In the genomic region with DNA sequence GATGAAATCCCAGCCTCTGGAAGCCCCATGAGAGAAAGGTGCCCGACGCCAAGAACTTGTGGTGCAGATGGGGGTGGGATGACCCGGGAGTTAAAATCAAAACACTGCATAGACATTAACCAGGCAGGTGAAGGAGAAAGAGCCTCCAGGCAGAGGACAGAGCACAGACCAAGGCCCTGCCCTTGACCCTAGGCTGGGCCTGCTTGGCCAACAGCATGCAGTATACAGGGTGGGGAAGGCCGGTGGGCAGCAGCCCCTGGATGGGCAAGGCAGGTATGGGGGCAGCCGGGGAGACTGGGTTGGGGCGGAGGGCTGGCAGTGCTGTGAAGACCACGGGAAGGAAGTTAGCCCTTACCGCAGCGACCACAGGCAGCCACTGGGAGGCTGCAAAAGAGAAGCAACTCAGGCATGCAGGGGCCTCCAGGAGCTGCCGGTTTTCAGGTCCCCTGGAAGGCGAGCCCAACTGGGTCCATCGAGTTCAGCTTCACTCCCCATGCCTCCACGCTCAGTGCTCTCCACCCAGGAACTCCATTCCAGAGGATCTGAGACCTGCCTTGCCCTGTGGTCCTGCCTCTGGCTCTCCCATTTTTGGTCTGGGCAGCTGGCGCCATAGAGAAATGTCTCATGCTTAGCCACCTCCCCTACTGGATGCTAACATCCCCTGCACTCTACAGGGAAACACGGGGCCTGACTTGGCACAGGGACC, we compare ENCODE assay signal across 12 cellular contexts.
DNase-seq lines count a peak whose midpoint lies in the region; ATAC-seq and TF ChIP-seq lines count a peak whose summit lies in the region.
"Had no signal": no experiment of that assay in that cellular context is flagged by ENCODE, and none has a peak within 500 bp of the region (broad histone marks: within the 10 kb centered on the region; RNA-seq: fewer than 3 reads in every experiment).

No MANE protein-coding gene starts in this region.

- H3K4me2 ChIP-seq in trophoblast cell (ENCODE audit: low read length) = no peak overlapping the region
- H3K4me2 ChIP-seq: hepatocyte had no signal

- H4K12ac ChIP-seq in trophoblast cell (ENCODE audit: low read depth, low read length) = no peak overlapping the region

- H3K27me3 Mint-ChIP-seq in osteocyte (ENCODE audit: unreplicated experiment) = peaks cover 8% of the 10 kb centered on the region

- peak overlapping the region; percentile 39 for H2AK5ac ChIP-seq in trophoblast cell (ENCODE audit: low read length)

- no peaks in the 10 kb centered on the region for H3K27me3 ChIP-seq in trophoblast cell (ENCODE audit: insufficient read depth, low read length)
- H3K27me3 ChIP-seq: hepatocyte had no signal

- no CpG with 5 or more reads among the region's 15 CpGs for WGBS in trophoblast cell (ENCODE audit: extremely low coverage, insufficient coverage, insufficient read length)

- ATAC-seq in HG03045 (IDR thresholded peaks at IDR 0.05; ENCODE audit: unreplicated experiment) = no peak
- ATAC-seq: mucosa of descending colon had no signal

- TF ChIP-seq CTCF in GM12875 (IDR thresholded peaks at IDR 0.05; ENCODE audit: borderline replicate concordance, insufficient read depth, low read depth, low read length) (0 out of 2 replicates have a peak, but pooled peaks have one; percentile 4), astrocyte of the cerebellum (IDR thresholded peaks at IDR 0.05; ENCODE audit: low read depth, low read length, missing control alignments) (peak; percentile 22), osteocyte (IDR thresholded peaks at IDR 0.05) (no peak)

- no peak overlapping the region for H4K8ac ChIP-seq in trophoblast cell (ENCODE audit: low read depth, low read length)

- H2BK12ac ChIP-seq in trophoblast cell (ENCODE audit: low read length) = peak overlapping the region; percentile 87

- no peak overlapping the region for H3K18ac ChIP-seq in trophoblast cell (ENCODE audit: low read length)

- no peak overlapping the region for H3K9ac ChIP-seq in trophoblast cell (ENCODE audit: low read length)

- in situ Hi-C loops in astrocyte of the cerebellum (cut with HindIII; ENCODE audit: low sequenced_read_pairs) = loop anchor here (10.0 kb wide), 1 partner anchor 541 kb away; no protein-coding TSS in a partner anchor

- H3K9me3 ChIP-seq in trophoblast cell (ENCODE audit: insufficient read depth, low read depth, low read length) = peaks cover 4% of the 10 kb centered on the region

- H3K9me3 Mint-ChIP-seq in osteocyte (ENCODE audit: unreplicated experiment) = no peaks in the 10 kb centered on the region

- no peak overlapping the region for H2BK5ac ChIP-seq in trophoblast cell (ENCODE audit: low read depth, low read length, poor library complexity)

- no peak overlapping the region for H4K91ac ChIP-seq in trophoblast cell (ENCODE audit: low read depth, low read length)

- peaks cover 9 to 15% of the 10 kb centered on the region in 2 experiments for H3K4me1 ChIP-seq in trophoblast cell (ENCODE audit: control insufficient read depth in 1 of 2, insufficient read depth in 2 of 2, low read length in 2 of 2)

- no peak overlapping the region for H3K27ac ChIP-seq in trophoblast cell (ENCODE audit: low read depth, low read length)
- H3K27ac ChIP-seq: hepatocyte, skin epidermis had no signal

- H3K14ac ChIP-seq in trophoblast cell (ENCODE audit: low read length) = peak overlapping the region; percentile 30

- no peak overlapping the region for H3K4ac ChIP-seq in trophoblast cell (ENCODE audit: low read depth, low read length)

- DNase-seq in Kasumi-1 (lab: John Stamatoyannopoulos, UW) (peak; percentile 53 to 57), astrocyte of the cerebellum (ENCODE audit: low read depth) (no peak), trophoblast cell (peak in 1 of 2 donors; percentile 6), anterior cingulate cortex (lab: John Stamatoyannopoulos, UW) (no peak), osteocyte (ENCODE audit: extremely low spot score, unreplicated experiment) (no peak)
- DNase-seq: activated CD4-positive, alpha-beta T cell treated with anti-CD3 and anti-CD28 coated beads, Interleukin-2, amount 50 U/mL, for 48 hours; mucosa of descending colon; NCI-H446 treated with DMSO at 0.1 percent for 48 hours had no signal

- no peak overlapping the region for H3K27ac Mint-ChIP-seq in osteocyte (ENCODE audit: unreplicated experiment)

- H3K36me3 Mint-ChIP-seq in osteocyte (ENCODE audit: unreplicated experiment) = no peaks in the 10 kb centered on the region

- peak overlapping the region; percentile 26 for H2BK120ac ChIP-seq in trophoblast cell (ENCODE audit: insufficient read depth, low read length, poor library complexity)

- no peaks in the 10 kb centered on the region for H3K79me2 ChIP-seq in trophoblast cell (ENCODE audit: control insufficient read depth, insufficient read depth, low read length, poor library complexity)
- H3K79me2 ChIP-seq: hepatocyte had no signal

- H3K4me1 Mint-ChIP-seq in osteocyte (ENCODE audit: unreplicated experiment) = peaks cover 20% of the 10 kb centered on the region

- no peaks in the 10 kb centered on the region for H3K36me3 ChIP-seq in trophoblast cell (ENCODE audit: control insufficient read depth in 1 of 2, insufficient read depth in 2 of 2, low read length in 2 of 2)

- no peak overlapping the region for H3K23ac ChIP-seq in trophoblast cell (ENCODE audit: low read length)

- H3K4me3 ChIP-seq in GM12875 (ENCODE audit: low read depth, low read length) = no peak overlapping the region
- H3K4me3 ChIP-seq in astrocyte of the cerebellum (ENCODE audit: low read depth, low read length) = no peak overlapping the region
- peak overlapping the region; percentile 10 for H3K4me3 ChIP-seq in trophoblast cell (ENCODE audit: low read depth, low read length)
- H3K4me3 ChIP-seq: hepatocyte, mucosa of descending colon, skin epidermis had no signal

- no peak overlapping the region for H2AFZ ChIP-seq in trophoblast cell (ENCODE audit: insufficient read depth, low read length, poor library complexity)
- H2AFZ ChIP-seq: hepatocyte had no signal

- no peak overlapping the region for H3K4me3 Mint-ChIP-seq in osteocyte (ENCODE audit: unreplicated experiment)

- peaks cover 15% of the 10 kb centered on the region for H3K79me1 ChIP-seq in trophoblast cell (ENCODE audit: low read length)

Comparison
In these comparisons a context has a peak if more than half of its experiments do, and no peak if none do; other contexts are left out.
1. DNase-seq: peak in Kasumi-1 (2 of 2); none in astrocyte of the cerebellum (single experiment), anterior cingulate cortex (0 of 58) and osteocyte (single experiment).